Comparison of ENCODE assay signal across 8 cellular contexts in genomic region chr4:155954118-155954503, GRCh38. TPM values are rescaled to one million over a fixed set of nuclear protein-coding genes. Genes with fewer than 3 reads are reported as not detected.
DNase-seq lines count a peak whose midpoint lies in the region; ATAC-seq, FAIRE-seq and TF ChIP-seq lines count a peak whose summit lies in the region.

No MANE protein-coding gene starts in this region.

- H3K4me2 ChIP-seq in PC-9: peak overlapping the region; percentile 80
- H3K4me2 ChIP-seq in endothelial cell of umbilical vein (ENCODE audit: insufficient read depth, low read length): peak overlapping the region; percentile 51
- H3K4me2 ChIP-seq in osteoblast (ENCODE audit: insufficient read depth, low read length): peak overlapping the region; percentile 99

- TF ChIP-seq POLR2A in endothelial cell of umbilical vein (IDR thresholded peaks at IDR 0.05; ENCODE audit: low read depth, low read length): no peak
- no peak for TF ChIP-seq POLR2A in H54 (IDR thresholded peaks at IDR 0.05; ENCODE audit: low read depth, low read length)

- H2AFZ ChIP-seq in PC-9 (peak overlapping the region; percentile 98), endothelial cell of umbilical vein (ENCODE audit: low read depth, low read length) (peak overlapping the region; percentile 99), osteoblast (ENCODE audit: low read length) (peak overlapping the region; percentile 99)

- no peaks in the 10 kb centered on the region for H3K27me3 ChIP-seq in CD8-positive, alpha-beta T cell (ENCODE audit: insufficient read depth, low read length)
- H3K27me3 ChIP-seq in PC-9 (ENCODE audit: insufficient read depth, low read depth) (no peaks in the 10 kb centered on the region), endothelial cell of umbilical vein (ENCODE audit: control insufficient read depth in 2 of 2, insufficient read depth in 2 of 2, low read length in 2 of 2) (no peaks in the 10 kb centered on the region), osteoblast (ENCODE audit: insufficient read depth, low read length) (no peaks in the 10 kb centered on the region)

- POLR2A ChIA-PET in CD8-positive, alpha-beta T cell (lab: Charles Lee): interaction anchor here (0.6 to 0.8 kb wide), 3 partner anchors 10 to 1404 kb away, joined by 3 to 4 read pairs (median 4); partner anchors contain the start of gene PLRG1
- POLR2A ChIA-PET in PC-9 (lab: Charles Lee; ENCODE audit: unreplicated experiment) (interaction anchor here (0.6 to 0.7 kb wide), 2 partner anchors 224 to 393 kb away, joined by 4 read pairs; no protein-coding TSS in a partner anchor), endothelial cell of umbilical vein (lab: Charles Lee) (no interaction called here)

- H4K20me1 ChIP-seq in PC-9 (ENCODE audit: insufficient read depth) (no peaks in the 10 kb centered on the region), endothelial cell of umbilical vein (replicated peaks; ENCODE audit: control insufficient read depth, extremely low read depth, insufficient read depth, low read length) (no peaks in the 10 kb centered on the region), osteoblast (ENCODE audit: insufficient read depth, low read length) (no peaks in the 10 kb centered on the region)

- H3K27ac Mint-ChIP-seq in CD8-positive, alpha-beta T cell: peak overlapping the region; percentile 97

- peak overlapping the region; percentile 95 for H3K4me3 Mint-ChIP-seq in CD8-positive, alpha-beta T cell

- peaks cover 7% of the 10 kb centered on the region for H3K4me1 ChIP-seq in CD8-positive, alpha-beta T cell (ENCODE audit: insufficient read depth, low read length)
- no peaks in the 10 kb centered on the region for H3K4me1 ChIP-seq in PC-9 (replicated peaks; ENCODE audit: insufficient read depth)
- H3K4me1 ChIP-seq in endothelial cell of umbilical vein (ENCODE audit: control insufficient read depth, extremely low read depth, insufficient read depth, low read length): peaks cover 6% of the 10 kb centered on the region
- peaks cover 4% of the 10 kb centered on the region for H3K4me1 ChIP-seq in osteoblast (ENCODE audit: insufficient read depth, low read length)

- BruUV-seq in PC-9 (replicated peaks; lab: Mats Ljungman, UMichigan) (no TSS peak), endothelial cell of umbilical vein (replicated peaks; lab: Mats Ljungman, UMichigan) (TSS peak; percentile 68)

- peak overlapping the region; percentile 97 for H3K9ac ChIP-seq in endothelial cell of umbilical vein (replicated peaks; ENCODE audit: extremely low read depth, insufficient read depth, low read length)

- H3K9me3 ChIP-seq in CD8-positive, alpha-beta T cell (ENCODE audit: low read length): no peaks in the 10 kb centered on the region
- H3K9me3 ChIP-seq in PC-9 (ENCODE audit: insufficient read depth, low read depth) (no peaks in the 10 kb centered on the region), endothelial cell of umbilical vein (replicated peaks; ENCODE audit: control insufficient read depth, insufficient read depth, low read length) (no peaks in the 10 kb centered on the region), osteoblast (ENCODE audit: low read depth, low read length) (no peaks in the 10 kb centered on the region)

- peaks cover 5% of the 10 kb centered on the region for H3K36me3 Mint-ChIP-seq in CD8-positive, alpha-beta T cell

- peaks cover 4% of the 10 kb centered on the region; the same call in 1 of the 2 replicates for H3F3A ChIP-seq in PC-9 (ENCODE audit: insufficient read depth, low read depth)

- peak overlapping the region; percentile 91 for H3K27ac ChIP-seq in CD8-positive, alpha-beta T cell (ENCODE audit: low read depth, low read length)
- H3K27ac ChIP-seq in PC-9: peak overlapping the region; percentile 55
- peak overlapping the region; percentile 92 for H3K27ac ChIP-seq in endothelial cell of umbilical vein (ENCODE audit: insufficient read depth, low read depth, low read length)
- peak overlapping the region; percentile 94 for H3K27ac ChIP-seq in osteoblast (ENCODE audit: low read depth, low read length)

- H3K9me2 ChIP-seq in PC-9 (ENCODE audit: insufficient read depth): no peaks in the 10 kb centered on the region

- CTCF ChIA-PET in CD8-positive, alpha-beta T cell (lab: Charles Lee): interaction anchor here (0.6 to 1.3 kb wide), 5 partner anchors 41 to 1404 kb away, joined by 3 to 4 read pairs (median 4); partner anchors contain the start of genes MAP9 and PLRG1
- CTCF ChIA-PET in PC-9 (lab: Charles Lee): interaction anchor here (0.6 to 1.2 kb wide), 4 partner anchors 144 to 1017 kb away, joined by 3 to 4 read pairs (median 3); no protein-coding TSS in a partner anchor
- CTCF ChIA-PET in endothelial cell of umbilical vein (lab: Charles Lee): interaction anchor here (1.0 to 3.0 kb wide), 20 partner anchors 10 to 1266 kb away, joined by 3 to 80 read pairs (median 6); partner anchors contain the start of gene GRIA2

- FAIRE-seq in endothelial cell of umbilical vein (lab: Jason Lieb, UNC): peak; percentile 4
- no peak for FAIRE-seq in H54 (lab: Jason Lieb, UNC)

- no peaks in the 10 kb centered on the region for H3K36me3 ChIP-seq in CD8-positive, alpha-beta T cell (ENCODE audit: insufficient read depth, low read length)
- H3K36me3 ChIP-seq in PC-9 (ENCODE audit: low read depth) (no peaks in the 10 kb centered on the region), endothelial cell of umbilical vein (ENCODE audit: control insufficient read depth in 2 of 2, extremely low read depth in 1 of 2, insufficient read depth in 2 of 2, low read length in 2 of 2) (no peaks in the 10 kb centered on the region), osteoblast (ENCODE audit: insufficient read depth, low read length) (no peaks in the 10 kb centered on the region)

- no peak for TF ChIP-seq CTCF in CD8-positive, alpha-beta T cell (IDR thresholded peaks at IDR 0.05)
- TF ChIP-seq CTCF in PC-9 (conservative IDR thresholded peaks at IDR 0.05) (no peak), endothelial cell of umbilical vein (IDR thresholded peaks at IDR 0.05; ENCODE audit: extremely low read depth in 1 of 2, insufficient read depth in 1 of 2, low read depth in 1 of 2, low read length in 2 of 2) (no peak), osteoblast (IDR thresholded peaks at IDR 0.05; ENCODE audit: extremely low read depth, low read depth, low read length) (no peak)

- intact Hi-C loops in CD8-positive, alpha-beta T cell (cut with DNase I, micrococcal nuclease): loop anchor here in 1 of 2 experiments (5.0 to 10.0 kb wide), 3 partner anchors 147 to 579 kb away; partner anchors contain the start of gene MAP9
- intact Hi-C loops in PC-9 (cut with micrococcal nuclease; ENCODE audit: unreplicated experiment): loop anchor here (10.0 kb wide), 2 partner anchors 1021 to 1149 kb away; partner anchors contain the start of gene PDGFC
- intact Hi-C loops in endothelial cell of umbilical vein (cut with micrococcal nuclease): loop anchor here (5.0 to 10.0 kb wide), 2 partner anchors 1018 to 1091 kb away; partner anchors contain the start of gene PDGFC

- no peaks in the 10 kb centered on the region for H3K9me1 ChIP-seq in endothelial cell of umbilical vein (replicated peaks; ENCODE audit: control insufficient read depth, extremely low read depth, insufficient read depth, low read length)

- peak in 3 of 7 experiments; percentile 2 to 51 (median 4) for DNase-seq in CD8-positive, alpha-beta T cell
- DNase-seq in PC-9 (no peak), endothelial cell of umbilical vein (ENCODE audit: low read depth, low spot score) (no peak), osteoblast (ENCODE audit: insufficient read length, low spot score, missing footprints) (no peak), H54 (ENCODE audit: insufficient read length, low spot score) (no peak), SW480 (ENCODE audit: low spot score) (no peak), kidney tubule cell (ENCODE audit: low spot score) (no peak), NCI-H2029 treated with DMSO at 0.1 percent for 48 hours (lab: John Stamatoyannopoulos, UW) (no peak)

- no peaks in the 10 kb centered on the region for H3K9me3 Mint-ChIP-seq in CD8-positive, alpha-beta T cell

- dilution Hi-C loops in endothelial cell of umbilical vein (cut with MboI; ENCODE audit: extremely low pct_ligation_motif_present, low sequenced_read_pairs): no loop called here

- H3K4me1 Mint-ChIP-seq in CD8-positive, alpha-beta T cell (ENCODE audit: low read depth): peaks cover 35% of the 10 kb centered on the region

- peak overlapping the region; percentile 95 for H3K4me3 ChIP-seq in CD8-positive, alpha-beta T cell (ENCODE audit: low read depth, low read length)
- H3K4me3 ChIP-seq in PC-9 (peak overlapping the region; percentile 75), endothelial cell of umbilical vein (replicated peaks in 1 of 3; ENCODE audit: insufficient read depth in 1 of 3, low read depth in 1 of 3, low read length in 3 of 3) (peak overlapping the region in 2 of 3 experiments; percentile 54 to 86), osteoblast (ENCODE audit: insufficient read depth, low read length) (peak overlapping the region; percentile 91)

- H3K27me3 Mint-ChIP-seq in CD8-positive, alpha-beta T cell (ENCODE audit: low read depth): peaks cover 10% of the 10 kb centered on the region

- H3K79me2 ChIP-seq in PC-9 (ENCODE audit: low read depth): no peaks in the 10 kb centered on the region
- H3K79me2 ChIP-seq in endothelial cell of umbilical vein (ENCODE audit: control insufficient read depth, insufficient read depth, low read length): no peaks in the 10 kb centered on the region
- H3K79me2 ChIP-seq in osteoblast (ENCODE audit: insufficient read depth, low read length): peaks cover 7% of the 10 kb centered on the region

- ATAC-seq in CD8-positive, alpha-beta T cell: no peak

RNA-seq across cellular contexts. Expression of gene CTSO, which starts 0.4 kb away (rescaled TPM):
- 1 to 10 TPM; 5.9 to 6.1 TPM for total RNA-seq in CD8-positive, alpha-beta T cell
- total RNA-seq in PC-9 (2021) (4.8 and 5.0 TPM in 2 replicates), endothelial cell of umbilical vein (6.7 and 7.9 TPM in 2 replicates), osteoblast (25.0 and 33.0 TPM in 2 replicates)
- polyA plus RNA-seq in endothelial cell of umbilical vein: 8.5 and 8.9 TPM in 2 replicates
- polyA plus RNA-seq in endothelial cell of umbilical vein (2011; cell fraction: cytosol; rRNA removed): 5.9 and 7.2 TPM in 2 replicates
- 4.7 and 4.8 TPM in 2 replicates for polyA plus RNA-seq in endothelial cell of umbilical vein (2011; cell fraction: nucleus; rRNA removed)
- polyA plus RNA-seq in endothelial cell of umbilical vein (2012): 3.6 and 4.4 TPM in 2 replicates
- polyA minus RNA-seq in endothelial cell of umbilical vein: 5.7 and 7.4 TPM in 2 replicates
- not detected for polyA minus RNA-seq in endothelial cell of umbilical vein (2011; cell fraction: cytosol; rRNA and poly(A)+ RNA removed)
- 2.4 and 2.6 TPM in 2 replicates for polyA minus RNA-seq in endothelial cell of umbilical vein (2011; cell fraction: nucleus; rRNA and poly(A)+ RNA removed)

RNA-seq across cellular contexts. Expression of gene TDO2, which starts 50.6 kb away (rescaled TPM):
- not detected for total RNA-seq in CD8-positive, alpha-beta T cell
- total RNA-seq in PC-9 (2021): 0.83 and 1.3 TPM in 2 replicates
- total RNA-seq in endothelial cell of umbilical vein: not detected in 2 replicates
- polyA plus RNA-seq in endothelial cell of umbilical vein: not detected in 2 replicates
- polyA plus RNA-seq in endothelial cell of umbilical vein (2011; cell fraction: cytosol; rRNA removed): not detected in 2 replicates
- polyA plus RNA-seq in endothelial cell of umbilical vein (2011; cell fraction: nucleus; rRNA removed): not detected in 2 replicates
- polyA plus RNA-seq in endothelial cell of umbilical vein (2012): not detected in 2 replicates
- not detected in 2 replicates for polyA minus RNA-seq in endothelial cell of umbilical vein
- not detected for polyA minus RNA-seq in endothelial cell of umbilical vein (2011; cell fraction: cytosol; rRNA and poly(A)+ RNA removed)
- not detected in 2 replicates for polyA minus RNA-seq in endothelial cell of umbilical vein (2011; cell fraction: nucleus; rRNA and poly(A)+ RNA removed)
- 0.88 and 1.4 TPM in 2 replicates for total RNA-seq in osteoblast
